23 cellular contexts compared by ENCODE assay signal in genomic region chr15:56844463-56844862, GRCh38.
"Had no signal": no experiment of that assay in that cellular context is flagged by ENCODE, and none has a peak within 500 bp of the region (broad histone marks: within the 10 kb centered on the region; RNA-seq: fewer than 3 reads in every experiment).

No MANE protein-coding gene starts in this region.

- ATAC-seq: activated CD8-positive, alpha-beta memory T cell treated with anti-CD3 and anti-CD28 coated beads, Interleukin-2, amount 10 ng/mL, durations not matched to agents 7 days and 5 days; activated naive CD4-positive, alpha-beta T cell treated with anti-CD3 and anti-CD28 coated beads, Interleukin-2, amount 50 U/mL, for 72 hours; PC-3; T-helper 17 cell; WTC11 had no signal

- DNase-seq: activated CD4-positive, alpha-beta T cell treated with anti-CD3 and anti-CD28 coated beads for 48 hours; activated CD4-positive, alpha-beta T cell treated with anti-CD3 and anti-CD28 coated beads, Interleukin-2, amount 50 U/mL, for 48 hours; activated CD4-positive, CD25-positive, alpha-beta regulatory T cell treated with anti-CD3 and anti-CD28 coated beads, Interleukin-2, amount 50 U/mL, for 72 hours; activated CD8-positive, alpha-beta memory T cell treated with anti-CD3 and anti-CD28 coated beads, Interleukin-2, amount 10 ng/mL, durations not matched to agents 7 days and 5 days; activated effector memory CD4-positive, alpha-beta T cell treated with Interleukin-2 at 50 U/mL for 16 hours; activated naive CD4-positive, alpha-beta T cell; activated T-cell treated with anti-CD3 and anti-CD28 coated beads, Interleukin-2, amount 50 U/mL, for 24 hours; amygdala; Kasumi-1; NCI-H1048; NCI-H146; NCI-H187 treated with DMSO at 0.1 percent for 48 hours; NCI-H2081 treated with DMSO at 0.1 percent for 48 hours; NCI-H446; NCI-H524; PC-3; SHP77 treated with DMSO at 0.1 percent for 48 hours; T-helper 17 cell; T-helper 9 cell had no signal

- FAIRE-seq: astrocyte, RCC 7860 had no signal
